8 cellular contexts compared by ENCODE assay signal in genomic region chr3:11640009-11640673, GRCh38. TPM values are rescaled to one million over a fixed set of nuclear protein-coding genes. Genes with fewer than 3 reads are reported as not detected.
A peak's percentile ranks its signal among the peaks of the same experiment; 100 is the strongest.
DNase-seq lines count a peak whose midpoint lies in the region; ATAC-seq and TF ChIP-seq lines count a peak whose summit lies in the region.

No MANE protein-coding gene starts in this region.

- CTCF ChIA-PET in OCI-LY7 (lab: Charles Lee; ENCODE audit: unreplicated experiment): no interaction called here

- peaks cover 52% of the 10 kb centered on the region for H3K4me1 Mint-ChIP-seq in endodermal cell

- H3K27me3 ChIP-seq in DOHH2 (ENCODE audit: control insufficient read depth, low read length): no peaks in the 10 kb centered on the region
- H3K27me3 ChIP-seq in endodermal cell (ENCODE audit: control insufficient read depth, insufficient read depth, low read length, poor library complexity, severe bottlenecking): no peaks in the 10 kb centered on the region

- no peaks in the 10 kb centered on the region for H3K27me3 Mint-ChIP-seq in endodermal cell (ENCODE audit: insufficient read depth)

- H3K4me3 ChIP-seq in DOHH2 (ENCODE audit: low read length): peak overlapping the region; percentile 81
- peak overlapping the region; percentile 17 for H3K4me3 ChIP-seq in OCI-LY7 (ENCODE audit: low read depth, low read length, poor library complexity, severe bottlenecking)
- H3K4me3 ChIP-seq in endodermal cell (ENCODE audit: low read length): peak overlapping the region; percentile 88
- peak overlapping the region; percentile 95 for H3K4me3 ChIP-seq in retinal pigment epithelial cell (ENCODE audit: low read length)

- peak overlapping the region; percentile 88 for H3K4me3 Mint-ChIP-seq in endodermal cell

- peaks cover 12% of the 10 kb centered on the region for H3F3A ChIP-seq in DOHH2 (ENCODE audit: control insufficient read depth, insufficient read depth)

- no peak overlapping the region for H3K27ac ChIP-seq in DOHH2 (ENCODE audit: low read depth, low read length)
- no peak overlapping the region for H3K27ac ChIP-seq in OCI-LY7 (ENCODE audit: low read depth, low read length, poor library complexity, severe bottlenecking)
- H3K27ac ChIP-seq in endodermal cell (ENCODE audit: low read depth, low read length): no peak overlapping the region

- H3K4me1 ChIP-seq in DOHH2 (ENCODE audit: control insufficient read depth, low read length) (peaks cover 60% of the 10 kb centered on the region), OCI-LY7 (ENCODE audit: insufficient read depth, low read length, poor library complexity, severe bottlenecking) (peaks cover 29% of the 10 kb centered on the region), endodermal cell (ENCODE audit: control insufficient read depth, insufficient read depth, low read length) (peaks cover 27% of the 10 kb centered on the region)

- H3K9me3 ChIP-seq in DOHH2 (ENCODE audit: control insufficient read depth, insufficient read depth, low read length): no peaks in the 10 kb centered on the region
- H3K9me3 ChIP-seq in OCI-LY7 (ENCODE audit: low read length): no peaks in the 10 kb centered on the region
- H3K9me3 ChIP-seq in endodermal cell (ENCODE audit: control insufficient read depth, low read length): no peaks in the 10 kb centered on the region

- WGBS in endodermal cell (ENCODE audit: insufficient coverage in 1 of 2, insufficient read length in 1 of 2), 2 experiments: 93 to 100% methylated on average over 4 to 9 of the region's 9 CpGs

- TF ChIP-seq CTCF in DOHH2 (IDR thresholded peaks at IDR 0.05; ENCODE audit: low read depth, low read length, poor library complexity, severe bottlenecking) (no peak), OCI-LY7 (conservative IDR thresholded peaks at IDR 0.05; ENCODE audit: low read length) (no peak), endodermal cell (conservative IDR thresholded peaks at IDR 0.05) (no peak), retinal pigment epithelial cell (conservative IDR thresholded peaks at IDR 0.05; ENCODE audit: low read depth, low read length) (no peak)

- no peaks in the 10 kb centered on the region for H3K9me2 ChIP-seq in DOHH2 (replicated peaks; ENCODE audit: control insufficient read depth, low read length)
- H3K9me2 ChIP-seq in OCI-LY7 (ENCODE audit: insufficient read depth, low read length): no peaks in the 10 kb centered on the region

- H4K20me1 ChIP-seq in DOHH2 (ENCODE audit: control insufficient read depth, insufficient read depth, low read depth, low read length) (peaks cover 41% of the 10 kb centered on the region), OCI-LY7 (ENCODE audit: insufficient read depth, low read length) (peaks cover 47% of the 10 kb centered on the region)

- no peaks in the 10 kb centered on the region for H3K9me3 Mint-ChIP-seq in endodermal cell

- no peaks in the 10 kb centered on the region for H3K36me3 Mint-ChIP-seq in endodermal cell (ENCODE audit: low read depth)

- intact Hi-C loops in OCI-LY7 (cut with micrococcal nuclease; ENCODE audit: unreplicated experiment): loop anchor here (10.0 kb wide), 1 partner anchor 55 kb away; no protein-coding TSS in a partner anchor

- ATAC-seq in GM18909 (IDR thresholded peaks at IDR 0.05; ENCODE audit: poor library complexity, unreplicated experiment): no peak

- H3K79me2 ChIP-seq in DOHH2 (ENCODE audit: control insufficient read depth, low read length) (peaks cover 89% of the 10 kb centered on the region), OCI-LY7 (ENCODE audit: insufficient read depth, low read depth, low read length) (peaks cover 90% of the 10 kb centered on the region)

- peaks cover 50% of the 10 kb centered on the region for H3K36me3 ChIP-seq in DOHH2 (ENCODE audit: control insufficient read depth, low read length)
- H3K36me3 ChIP-seq in OCI-LY7 (ENCODE audit: insufficient read depth, low read length): peaks cover 4% of the 10 kb centered on the region; the same call in 1 of the 2 replicates
- H3K36me3 ChIP-seq in endodermal cell (ENCODE audit: control insufficient read depth, insufficient read depth, low read length): no peaks in the 10 kb centered on the region

- H3K9ac ChIP-seq in endodermal cell (ENCODE audit: extremely low read depth, low read length, poor library complexity, severe bottlenecking): no peak overlapping the region

- POLR2A ChIA-PET in OCI-LY7 (lab: Charles Lee): interaction anchor here (0.7 to 1.0 kb wide), 2 partner anchors 19 to 156 kb away, joined by 4 read pairs; no protein-coding TSS in a partner anchor

- no peak for DNase-seq in OCI-LY7 (ENCODE audit: low spot score)
- no peak for DNase-seq in endodermal cell
- peak; percentile 72 for DNase-seq in retinal pigment epithelial cell (ENCODE audit: low read depth)
- DNase-seq in stimulated activated naive CD4-positive, alpha-beta T cell treated with Interleukin-2 at 50 U/mL for 16 hours (lab: John Stamatoyannopoulos, UW): no peak
- DNase-seq in activated gamma-delta T cell (lab: John Stamatoyannopoulos, UW): no peak
- no peak for DNase-seq in NCI-H187 treated with DMSO at 0.1 percent for 48 hours (lab: John Stamatoyannopoulos, UW)

- no peak overlapping the region for H2AFZ ChIP-seq in OCI-LY7 (ENCODE audit: low read length)

- H3K4me2 ChIP-seq in DOHH2 (ENCODE audit: low read length) (peak overlapping the region; percentile 72), OCI-LY7 (ENCODE audit: low read length) (peak overlapping the region; percentile 97)

- peak overlapping the region; percentile 19 for H3K27ac Mint-ChIP-seq in endodermal cell

- BruUV-seq in OCI-LY7 (replicated peaks; lab: Mats Ljungman, UMichigan): no TSS peak

RNA-seq across cellular contexts. Expression of gene VGLL4, which starts 3.6 kb away (rescaled TPM):
- total RNA-seq in OCI-LY7 (2014; rRNA removed; shearing (Covaris generic)): 27.9 and 36.1 TPM in 2 replicates
- total RNA-seq in OCI-LY7 (2022) (55.9 and 74.5 TPM in 2 replicates), endodermal cell (10 to 100 TPM; 47.5 to 49.7 TPM)
- polyA plus RNA-seq in endodermal cell (2013, experiment 1 of 2): 77.0 TPM
- polyA plus RNA-seq in endodermal cell (2013, experiment 2 of 2): 77.0 TPM

Comparison
In these comparisons a context has a peak if more than half of its experiments do, and no peak if none do; other contexts are left out.
1. H3K4me3 ChIP-seq: peak in every context shown above with its lines; median percentile 95 in retinal pigment epithelial cell; 88 in endodermal cell; 81 in DOHH2; 17 in OCI-LY7.